7 cellular contexts compared by ENCODE assay signal in the genomic region with DNA sequence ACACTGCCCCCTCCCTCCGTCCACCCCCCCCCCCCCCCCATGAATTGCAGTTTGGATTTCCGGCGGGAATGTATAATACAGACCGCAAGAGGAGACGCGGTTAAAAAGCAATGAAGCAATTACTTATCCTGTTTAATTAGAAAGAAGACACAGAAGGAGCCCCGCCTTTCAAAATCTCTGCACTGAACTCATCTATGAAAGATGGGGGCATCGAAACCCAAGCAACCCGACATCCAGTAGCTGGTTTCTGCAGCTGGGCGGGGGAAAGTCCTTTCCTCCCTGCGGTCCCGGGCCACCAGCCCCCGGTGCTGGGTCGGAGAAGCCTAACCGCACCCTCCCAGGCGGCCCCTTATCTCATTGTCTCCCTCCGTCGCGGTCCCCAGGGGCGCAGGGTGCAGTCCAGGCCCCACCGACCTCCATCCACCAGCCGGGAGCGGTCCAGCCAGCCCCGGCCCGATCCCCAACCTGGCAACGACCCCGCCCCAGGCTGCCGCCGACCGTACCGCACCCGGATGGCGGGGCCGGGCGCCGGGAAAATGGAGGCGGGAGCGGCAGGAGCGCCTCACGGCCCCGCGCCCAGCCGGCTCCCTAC. TPM values are rescaled to one million over a fixed set of nuclear protein-coding genes. Genes with fewer than 3 reads are reported as not detected.
DNase-seq lines count a peak whose midpoint lies in the region; ATAC-seq, FAIRE-seq and TF ChIP-seq lines count a peak whose summit lies in the region.

No MANE protein-coding gene starts in this region.

- H4K20me1 ChIP-seq in K562 (replicated peaks; ENCODE audit: control insufficient read depth, insufficient read depth, low read length) (peaks cover 3% of the 10 kb centered on the region; the same call in 1 of the 2 replicates), keratinocyte (ENCODE audit: control insufficient read depth, extremely low read depth, insufficient read depth, low read length) (no peaks in the 10 kb centered on the region)

- no peak for TF ChIP-seq EP300 in K562 (IDR thresholded peaks at IDR 0.05; ENCODE audit: low read length)

- H3K9me1 ChIP-seq in K562 (ENCODE audit: control insufficient read depth, insufficient read depth, low read length) = no peaks in the 10 kb centered on the region
- H3K9me1 ChIP-seq in keratinocyte (ENCODE audit: control insufficient read depth, extremely low read depth, insufficient read depth, low read length) = no peaks in the 10 kb centered on the region

- WGBS in K562 (ENCODE audit: insufficient coverage, low coverage, missing lambda C conversion rate) = 3% methylated on average over 5 of the region's 43 CpGs

- H3K4me3 ChIP-seq in SK-N-MC = peak overlapping the region; percentile 90
- peak overlapping the region; percentile 64 for H3K4me3 ChIP-seq in K562
- peak overlapping the region; percentile 61 to 82 (median 81) for H3K4me3 ChIP-seq in keratinocyte (ENCODE audit: control insufficient read depth in 2 of 3, extremely low read depth in 1 of 3, insufficient read depth in 2 of 3, low read depth in 1 of 3, low read length in 3 of 3)

- no peak for TF ChIP-seq RAD21 in K562 (CRISPR knock-in tag; conservative IDR thresholded peaks at IDR 0.05 in 1 of 2, IDR thresholded peaks at IDR 0.05 in 1 of 2)

- no peak for TF ChIP-seq POLR2A in K562 (conservative IDR thresholded peaks at IDR 0.05)

- in situ Hi-C loops in K562 (cut with MboI) = no loop called here

- dilution Hi-C loops in keratinocyte (cut with MboI; ENCODE audit: extremely low pct_ligation_motif_present, low sequenced_read_pairs) = no loop called here

- H3K36me3 ChIP-seq in SK-N-MC (ENCODE audit: insufficient read depth, low read length) (no peaks in the 10 kb centered on the region), K562 (ENCODE audit: control insufficient read depth, insufficient read depth, low read length) (no peaks in the 10 kb centered on the region), keratinocyte (ENCODE audit: control insufficient read depth in 2 of 2, extremely low read depth in 1 of 2, insufficient read depth in 2 of 2, low read length in 2 of 2) (no peaks in the 10 kb centered on the region)

- no peak for FAIRE-seq in K562 (lab: Jason Lieb, UNC)
- FAIRE-seq in keratinocyte (lab: Jason Lieb, UNC) = no peak

- no peaks in the 10 kb centered on the region for H3K79me2 ChIP-seq in K562 (ENCODE audit: control insufficient read depth, insufficient read depth, low read length)
- peaks cover 19% of the 10 kb centered on the region for H3K79me2 ChIP-seq in keratinocyte (ENCODE audit: control insufficient read depth, insufficient read depth, low read length)

- CTCF ChIA-PET in K562 (lab: Yijun Ruan, JAX; ENCODE audit: low intra/inter-chr PET ratio) = no interaction called here

- H3K27me3 ChIP-seq in K562 (ENCODE audit: control insufficient read depth in 2 of 2, insufficient read depth in 2 of 2, low read length in 2 of 2) (peaks cover 4 to 6% of the 10 kb centered on the region in 2 experiments; a peak in 1 of 5 replicates), keratinocyte (ENCODE audit: control insufficient read depth, extremely low read depth, insufficient read depth, low read length) (no peaks in the 10 kb centered on the region)

- POLR2A ChIA-PET in K562 (lab: Yijun Ruan, JAX) = no interaction called here

- H3K4me1 ChIP-seq in K562 (replicated peaks in 1 of 2; ENCODE audit: control insufficient read depth in 2 of 2, insufficient read depth in 2 of 2, low read length in 2 of 2) (peaks cover 5 to 8% of the 10 kb centered on the region in 2 experiments; a peak in 4 of 5 replicates), keratinocyte (ENCODE audit: control insufficient read depth, extremely low read depth, insufficient read depth, low read length) (peaks cover 16% of the 10 kb centered on the region)

- BruUV-seq in K562 (replicated peaks; lab: Mats Ljungman, UMichigan) = no TSS peak

- intact Hi-C loops in K562 (cut with micrococcal nuclease) = no loop called here

- TF ChIP-seq CTCF in K562 (IDR thresholded peaks at IDR 0.05 in 2 of 3, conservative IDR thresholded peaks at IDR 0.05 in 1 of 3; ENCODE audit: insufficient read depth in 2 of 3, low read depth in 1 of 3, low read length in 3 of 3) (no peak), keratinocyte (optimal IDR thresholded peaks at IDR 0.05 in 1 of 3, IDR thresholded peaks at IDR 0.05 in 1 of 3, conservative IDR thresholded peaks at IDR 0.05 in 1 of 3; ENCODE audit: extremely low read depth in 1 of 3, insufficient read depth in 2 of 3, low read length in 3 of 3) (no peak)

- ATAC-seq in GM18861 (IDR thresholded peaks at IDR 0.05; ENCODE audit: unreplicated experiment) (peak; percentile 22), HG03025 (IDR thresholded peaks at IDR 0.05; ENCODE audit: low FRiP score, unreplicated experiment) (peak; percentile 40), K562 (peak; percentile 57)

- DNase-seq in SK-N-MC (ENCODE audit: low read depth, low spot score) = no peak
- peak in 3 of 4 experiments; percentile 8 to 14 (median 9) for DNase-seq in K562 (ENCODE audit: extremely low read depth in 1 of 4, low spot score in 3 of 4)
- no peak for DNase-seq in keratinocyte (ENCODE audit: low read depth, low spot score)
- peak; percentile 15 to 26 for DNase-seq in stimulated activated CD4-positive, alpha-beta T cell treated with anti-CD3 and anti-CD28 coated beads, Interleukin-1b, Interleukin-23, amount 100 ng/mL, for 4 hours (ENCODE audit: low read depth in 2 of 2)
- no peak for DNase-seq in DMS153 (lab: John Stamatoyannopoulos, UW)

- peak overlapping the region; percentile 84 for H2AFZ ChIP-seq in K562 (ENCODE audit: low read depth, low read length)
- H2AFZ ChIP-seq in keratinocyte (ENCODE audit: control insufficient read depth, low read length) = peak overlapping the region; percentile 56

- H3K27ac ChIP-seq in SK-N-MC (no peak overlapping the region), K562 (ENCODE audit: extremely low read depth, low read depth, low read length) (no peak overlapping the region), keratinocyte (ENCODE audit: control insufficient read depth, insufficient read depth, low read length) (peak overlapping the region; percentile 84)

- H3K9me3 ChIP-seq in SK-N-MC (ENCODE audit: low read depth, low read length) (no peaks in the 10 kb centered on the region), K562 (replicated peaks; ENCODE audit: control insufficient read depth, insufficient read depth, low read depth, low read length) (0 out of 2 replicates have a peak, but pooled peaks cover 3% of the 10 kb centered on the region), keratinocyte (ENCODE audit: control insufficient read depth, low read depth, low read length) (peaks cover 2% of the 10 kb centered on the region)

- peak overlapping the region; percentile 81 for H3K9ac ChIP-seq in SK-N-MC (ENCODE audit: insufficient read length)
- H3K9ac ChIP-seq in K562 (ENCODE audit: insufficient read depth in 1 of 2, low read depth in 2 of 2, low read length in 2 of 2) = peak overlapping the region in 1 of 2 experiments; percentile 88; a peak in 2 of 4 replicates
- H3K9ac ChIP-seq in keratinocyte (ENCODE audit: control insufficient read depth, extremely low read depth, insufficient read depth, low read length) = peak overlapping the region; percentile 82

- H3K4me2 ChIP-seq in K562 (ENCODE audit: insufficient read depth, low read length) (peak overlapping the region; percentile 68), keratinocyte (ENCODE audit: control insufficient read depth, extremely low read depth, insufficient read depth, low read depth, low read length) (peak overlapping the region; percentile 69)

TF ChIP-seq in K562, 482 proteins besides CTCF, POLR2A, EP300 and RAD21 (continues in another document):
- peak in 1 of 3 experiments; percentile 13 for TF ChIP-seq YY1 (IDR thresholded peaks at IDR 0.05; ENCODE audit: borderline replicate concordance in 1 of 3, control insufficient read depth in 1 of 3, extremely low read depth in 1 of 3, insufficient read depth in 3 of 3, insufficient read length in 1 of 3, insufficient replicate concordance in 2 of 3, low read depth in 1 of 3, low read length in 2 of 3)
- TF ChIP-seq ERF (CRISPR knock-in tag; IDR thresholded peaks at IDR 0.05) = no peak
- peak; percentile 35 for TF ChIP-seq CTBP1 (IDR thresholded peaks at IDR 0.05; ENCODE audit: borderline replicate concordance)

RNA-seq across cellular contexts. Expression of gene RAPH1, which starts 0.5 kb away (rescaled TPM):
- total RNA-seq in K562 (2011; cell fraction: chromatin; rRNA removed; ENCODE audit: low replicate concordance) = 0.65 and 1.7 TPM in 2 replicates
- total RNA-seq in K562 (2011; cell fraction: nucleolus; rRNA removed) = 0.26 and 1.5 TPM in 2 replicates
- total RNA-seq in K562 (2011; cell fraction: nucleoplasm; rRNA removed) = 0.53 and 0.59 TPM in 2 replicates
- 0.41 and 1.2 TPM in 2 replicates for total RNA-seq in K562 (2014; rRNA removed)
- total RNA-seq in K562 (2014; rRNA removed; fragmentation: Illumina TruSeq; extraction: Trizol) = 0.25 and 0.73 TPM in 2 replicates
- 0.15 and 0.18 TPM in 2 replicates for total RNA-seq in K562 (2015; rRNA removed; fragmentation: Illumina TruSeq; extraction: Trizol)
- total RNA-seq in K562 (2021) = 0.71 and 0.74 TPM in 2 replicates
- polyA plus RNA-seq in K562 (2011; rRNA removed) = 0.41 and 0.64 TPM in 2 replicates
- polyA plus RNA-seq in K562 (2011; cell fraction: cytosol; rRNA removed) = 0.06 and 0.31 TPM in 2 replicates
- polyA plus RNA-seq in K562 (2011; cell fraction: nucleus; rRNA removed) = 0.31 TPM in 2 replicates
- 0.14 and 0.28 TPM in 2 replicates for polyA plus RNA-seq in K562 (2012)
- 0.26 and 0.55 TPM in 2 replicates for polyA plus RNA-seq in K562 (2014; fragmentation: Illumina TruSeq; extraction: Trizol)
- polyA plus RNA-seq in K562 (2014; fragmentation: Nextera tagmentation; extraction: Ambion mirVana) = under 1 TPM; 0.07 to 0.27 TPM
- 0.13 and 1.8 TPM in 2 replicates for polyA plus RNA-seq in K562 (2014; rRNA removed)
- 0.75 and 1.8 TPM in 2 replicates for polyA minus RNA-seq in K562 (2011; rRNA and poly(A)+ RNA removed)
- 0.38 and 0.82 TPM in 2 replicates for polyA minus RNA-seq in K562 (2011; cell fraction: cytosol; rRNA and poly(A)+ RNA removed)
- polyA minus RNA-seq in K562 (2011; cell fraction: nucleus; rRNA and poly(A)+ RNA removed) = 0.13 and 0.22 TPM in 2 replicates
- 1.7 to 3.0 TPM (median 2.9 TPM) in 3 replicates for polyA plus RNA-seq in keratinocyte
- 9.7 TPM for polyA plus RNA-seq in keratinocyte (2011; ENCODE audit: low read depth)
- 1.8 and 3.3 TPM in 2 replicates for polyA plus RNA-seq in keratinocyte (2011; cell fraction: cytosol; rRNA removed)
- 5.3 and 5.9 TPM in 2 replicates for polyA plus RNA-seq in keratinocyte (2011; cell fraction: nucleus; rRNA removed)
- 4.5 and 6.9 TPM in 2 replicates for polyA plus RNA-seq in keratinocyte (2012; ENCODE audit: low replicate concordance)
- 4.8 to 12.6 TPM (median 7.9 TPM) in 3 replicates for polyA minus RNA-seq in keratinocyte
- 3.3 TPM for polyA minus RNA-seq in keratinocyte (2011; cell fraction: cytosol; rRNA and poly(A)+ RNA removed)
- polyA minus RNA-seq in keratinocyte (2011; cell fraction: nucleus; rRNA and poly(A)+ RNA removed) = 4.6 and 11.1 TPM in 2 replicates

Comparison
In these comparisons a context has a peak if more than half of its experiments do, and no peak if none do; other contexts are left out.
1. DNase-seq: peak in K562 (3 of 4) and stimulated activated CD4-positive, alpha-beta T cell treated with anti-CD3 and anti-CD28 coated beads, Interleukin-1b, Interleukin-23, amount 100 ng/mL, for 4 hours (2 of 2); none in SK-N-MC (single experiment), keratinocyte (single experiment) and DMS153 (single experiment).
2. Peak in every context shown above with its lines, with median percentiles within 50 percentile points of each other: ATAC-seq and H3K4me3 ChIP-seq.